10 cellular contexts compared by ENCODE assay signal in genomic region chr11:116135897-116136296, GRCh38.
"Had no signal": no experiment of that assay in that cellular context is flagged by ENCODE, and none has a peak within 500 bp of the region (broad histone marks: within the 10 kb centered on the region; RNA-seq: fewer than 3 reads in every experiment).

No MANE protein-coding gene starts in this region.

- H2AFZ ChIP-seq: GM23248, GM23338 had no signal

- H3K9me3 ChIP-seq: HAP-1 had no signal

- H3K9me3 Mint-ChIP-seq: GM23338, H9 had no signal

- H3K27ac Mint-ChIP-seq: GM23338, H9 had no signal

- H3K4me3 ChIP-seq: GM23248, GM23338, HAP-1 had no signal

- H3K36me3 ChIP-seq: HAP-1 had no signal

- DNase-seq: GM23248, GOT3, H7, H9, HCEC 1CT had no signal

- ATAC-seq: GM23338, HCT116 had no signal

- FAIRE-seq: H1, H54 had no signal

- H3K4me2 ChIP-seq: GM23338 had no signal

- H3K4me3 Mint-ChIP-seq: GM23338, H9 had no signal

- H3K27ac ChIP-seq: GM23248 had no signal
